8 cellular contexts compared by ENCODE assay signal in genomic region chr22:17258015-17258827, GRCh38. TPM values are rescaled to one million over a fixed set of nuclear protein-coding genes. Genes with fewer than 3 reads are reported as not detected.
DNase-seq lines count a peak whose midpoint lies in the region; ATAC-seq, FAIRE-seq and TF ChIP-seq lines count a peak whose summit lies in the region.

No MANE protein-coding gene starts in this region.

- TF ChIP-seq CTCF in fibroblast of pulmonary artery (IDR thresholded peaks at IDR 0.05; ENCODE audit: low read length, missing control alignments), result no peak

- peak; percentile 95 for ATAC-seq in HG03175 (IDR thresholded peaks at IDR 0.05; ENCODE audit: unreplicated experiment)

- H3K27ac ChIP-seq in trophoblast cell (ENCODE audit: low read depth, low read length), result no peak overlapping the region

- H2BK5ac ChIP-seq in trophoblast cell (ENCODE audit: low read depth, low read length, poor library complexity), result no peak overlapping the region

- no peak overlapping the region for H4K12ac ChIP-seq in trophoblast cell (ENCODE audit: low read depth, low read length)

- no peaks in the 10 kb centered on the region for H3K36me3 ChIP-seq in trophoblast cell (ENCODE audit: control insufficient read depth in 1 of 2, insufficient read depth in 2 of 2, low read length in 2 of 2)

- H3K4me3 ChIP-seq in fibroblast of pulmonary artery (replicated peaks; ENCODE audit: low read depth, low read length), result no peak overlapping the region
- H3K4me3 ChIP-seq in trophoblast cell (ENCODE audit: low read depth, low read length), result no peak overlapping the region

- H2AK5ac ChIP-seq in trophoblast cell (ENCODE audit: low read length), result no peak overlapping the region

- H3K79me2 ChIP-seq in trophoblast cell (ENCODE audit: control insufficient read depth, insufficient read depth, low read length, poor library complexity), result no peaks in the 10 kb centered on the region

- DNase-seq in CD1c-positive myeloid dendritic cell (ENCODE audit: extremely low spot score) (peak; percentile 84), GM19239 (ENCODE audit: insufficient read length, low spot score) (peak; percentile 80), NCI-H2227 treated with DMSO at 0.1 percent for 48 hours (lab: John Stamatoyannopoulos, UW) (peak; percentile 77), fibroblast of pulmonary artery (ENCODE audit: low read depth) (peak; percentile 12), trophoblast cell (peak; percentile 66 to 71), 8988T (no peak)
- DNase-seq in activated CD4-positive, alpha-beta T cell treated with anti-CD3 and anti-CD28 coated beads, Interleukin-2, amount 50 U/mL, for 4 hours, result peak; percentile 6 to 12

- no peak overlapping the region for H4K91ac ChIP-seq in trophoblast cell (ENCODE audit: low read depth, low read length)

- H2AFZ ChIP-seq in trophoblast cell (ENCODE audit: insufficient read depth, low read length, poor library complexity), result peak overlapping the region; percentile 26

- H3K14ac ChIP-seq in trophoblast cell (ENCODE audit: low read length), result no peak overlapping the region

- peak; percentile 99 for FAIRE-seq in GM19239 (lab: Jason Lieb, UNC)

- WGBS in trophoblast cell (ENCODE audit: extremely low coverage, insufficient coverage, insufficient read length), result no CpG with 5 or more reads among the region's 13 CpGs

- no peak overlapping the region for H2BK12ac ChIP-seq in trophoblast cell (ENCODE audit: low read length)

- H3K79me1 ChIP-seq in trophoblast cell (ENCODE audit: low read length), result no peaks in the 10 kb centered on the region

- no peak overlapping the region for H3K4ac ChIP-seq in trophoblast cell (ENCODE audit: low read depth, low read length)

- no peak overlapping the region for H3K23ac ChIP-seq in trophoblast cell (ENCODE audit: low read length)

- peaks cover 13 to 16% of the 10 kb centered on the region in 2 experiments for H3K4me1 ChIP-seq in trophoblast cell (ENCODE audit: control insufficient read depth in 1 of 2, insufficient read depth in 2 of 2, low read length in 2 of 2)

- H3K9me3 ChIP-seq in trophoblast cell (ENCODE audit: insufficient read depth, low read depth, low read length), result no peaks in the 10 kb centered on the region

- H3K18ac ChIP-seq in trophoblast cell (ENCODE audit: low read length), result no peak overlapping the region

- no peak overlapping the region for H2BK120ac ChIP-seq in trophoblast cell (ENCODE audit: insufficient read depth, low read length, poor library complexity)

- no peak overlapping the region for H3K9ac ChIP-seq in trophoblast cell (ENCODE audit: low read length)

- H3K4me2 ChIP-seq in trophoblast cell (ENCODE audit: low read length), result peak overlapping the region; percentile 8

- no peak overlapping the region for H4K8ac ChIP-seq in trophoblast cell (ENCODE audit: low read depth, low read length)

- no peaks in the 10 kb centered on the region for H3K27me3 ChIP-seq in trophoblast cell (ENCODE audit: insufficient read depth, low read length)

RNA-seq across cellular contexts. Expression of gene ADA2, which starts 39.0 kb away (rescaled TPM):
- polyA plus RNA-seq in trophoblast cell (2013), result 5.6 and 5.7 TPM in 2 replicates
